In genomic region chrX:29728639-29729038, GRCh38 we compare ENCODE assay signal across 30 cellular contexts.
A peak's percentile ranks its signal among the peaks of the same experiment; 100 is the strongest.
DNase-seq lines count a peak whose midpoint lies in the region; TF ChIP-seq lines count a peak whose summit lies in the region.
"Had no signal": no experiment of that assay in that cellular context is flagged by ENCODE, and none has a peak within 500 bp of the region (broad histone marks: within the 10 kb centered on the region; RNA-seq: fewer than 3 reads in every experiment).

No MANE protein-coding gene starts in this region.

- no peak overlapping the region for H3K4me3 ChIP-seq in fibroblast of pulmonary artery (replicated peaks; ENCODE audit: low read depth, low read length)
- H3K4me3 ChIP-seq: ascending aorta, esophagus muscularis mucosa, GM23338, lung, MG63, mucosa of descending colon, Peyer's patch, SJSA1 had no signal

- no peak for TF ChIP-seq CTCF in fibroblast of pulmonary artery (IDR thresholded peaks at IDR 0.05; ENCODE audit: low read length, missing control alignments)

- intact Hi-C loops in posterior vena cava (cut with DNase I) = no loop called here

- DNase-seq in HK-2 (ENCODE audit: unreplicated experiment) (peak; percentile 12), amniotic epithelial cell (ENCODE audit: low read depth) (peak; percentile 34), fibroblast of pulmonary artery (ENCODE audit: low read depth) (peak; percentile 36), renal cortical epithelial cell (ENCODE audit: low read depth) (peak; percentile 1), posterior vena cava (ENCODE audit: low spot score) (no peak), NCI-H1092 (lab: John Stamatoyannopoulos, UW) (no peak), NAMALWA (ENCODE audit: low spot score) (no peak)
- DNase-seq: activated CD4-positive, alpha-beta T cell treated with anti-CD3 and anti-CD28 coated beads for 48 hours; C1 segment of cervical spinal cord; Caco-2; DND-41; HFFc6; KG1; kidney glomerular epithelial cell; MG63; mucosa of descending colon; natural killer cell; NCI-H1436; NCI-H2081 treated with DMSO at 0.1 percent for 48 hours; NCI-H226; NCI-H526 treated with DMSO at 0.1 percent for 48 hours; occipital lobe; Peyer's patch; stimulated activated CD4-positive, alpha-beta T cell treated with anti-CD3 and anti-CD28 coated beads, Interleukin-4, amount 100 ng/mL, for 4 hours; T1000 had no signal

Comparison
In these comparisons a context has a peak if more than half of its experiments do, and no peak if none do; other contexts are left out.
1. DNase-seq: peak in HK-2 (single experiment), amniotic epithelial cell (single experiment), fibroblast of pulmonary artery (single experiment) and renal cortical epithelial cell (single experiment); none in posterior vena cava (single experiment), NCI-H1092 (single experiment) and NAMALWA (single experiment).